ENCODE assay signal across 8 cellular contexts in the genomic region with DNA sequence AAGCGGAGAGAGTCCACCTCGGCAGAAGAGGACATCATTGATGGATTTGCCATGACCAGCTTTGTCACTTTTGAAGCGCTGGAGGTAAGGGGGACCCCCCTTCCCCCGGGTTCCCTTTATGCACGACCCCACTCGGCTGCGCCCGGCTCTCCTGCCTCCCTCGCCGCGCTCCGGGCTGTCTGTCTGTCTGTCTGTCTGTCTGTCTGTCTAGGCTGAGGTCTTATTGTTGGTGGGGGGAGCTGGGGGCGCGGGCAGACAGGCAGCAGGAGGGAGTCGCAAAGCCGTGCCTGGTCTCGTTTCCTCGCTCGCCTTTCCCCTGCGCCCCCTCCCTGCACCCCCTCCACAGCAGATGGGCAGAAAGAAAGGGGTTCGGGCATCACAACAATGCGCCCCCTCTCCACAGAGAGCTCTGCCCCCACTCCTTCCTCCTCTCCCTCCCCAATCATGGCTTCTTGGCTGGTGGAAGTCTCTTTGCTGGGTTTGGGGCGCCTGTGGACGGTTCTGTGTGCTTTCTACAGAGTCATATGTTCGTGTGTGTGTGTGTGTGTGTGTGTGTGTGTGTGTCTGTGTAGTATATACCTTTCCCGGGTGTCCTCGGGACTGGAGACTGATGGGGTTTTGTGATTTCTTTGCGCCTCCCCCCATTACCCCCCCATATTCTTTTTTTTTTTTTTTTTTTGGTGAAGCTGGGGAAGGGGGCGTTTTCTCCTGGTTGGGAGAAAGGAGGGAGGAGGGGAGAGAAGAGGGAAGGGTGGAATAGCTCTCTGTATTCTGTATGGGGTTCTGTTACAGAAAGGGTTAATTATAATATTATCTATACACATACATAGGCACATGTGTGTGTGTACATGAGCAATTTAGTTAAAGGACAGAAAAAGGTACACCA. TPM values are rescaled to one million over a fixed set of nuclear protein-coding genes. Genes with fewer than 3 reads are reported as not detected.
DNase-seq lines count a peak whose midpoint lies in the region; ATAC-seq lines count a peak whose summit lies in the region.

No MANE protein-coding gene starts in this region.

- no peaks in the 10 kb centered on the region for H3K36me3 ChIP-seq in CD4-positive, alpha-beta memory T cell (ENCODE audit: insufficient read depth, low read length)
- H3K36me3 ChIP-seq in HUES64 (ENCODE audit: insufficient read depth, low read length) (no peaks in the 10 kb centered on the region), neuron (ENCODE audit: insufficient read depth, low read length) (no peaks in the 10 kb centered on the region)

- peaks cover 14 to 17% of the 10 kb centered on the region in 2 donors for H3K27me3 Mint-ChIP-seq in CD4-positive, alpha-beta memory T cell
- H3K27me3 Mint-ChIP-seq in effector memory CD8-positive, alpha-beta T cell = no peaks in the 10 kb centered on the region

- H2AFZ ChIP-seq in neuron (ENCODE audit: low read depth, low read length) = peak overlapping the region; percentile 82

- no peak for ATAC-seq in effector memory CD8-positive, alpha-beta T cell (replicated peaks)
- ATAC-seq in GM21717 (IDR thresholded peaks at IDR 0.05; ENCODE audit: unreplicated experiment) (no peak), GM21447 (IDR thresholded peaks at IDR 0.05; ENCODE audit: unreplicated experiment) (no peak)

- peaks cover 16% of the 10 kb centered on the region for H3K27me3 ChIP-seq in CD4-positive, alpha-beta memory T cell (ENCODE audit: insufficient read depth, low read length)
- H3K27me3 ChIP-seq in HUES64 (ENCODE audit: insufficient read depth, low read length) (peaks cover 82% of the 10 kb centered on the region), neuron (ENCODE audit: insufficient read depth, low read length) (no peaks in the 10 kb centered on the region)

- H3K27ac ChIP-seq in CD4-positive, alpha-beta memory T cell (ENCODE audit: low read depth, low read length) = no peak overlapping the region
- H3K27ac ChIP-seq in HUES64 (ENCODE audit: low read depth, low read length) = no peak overlapping the region

- peak overlapping the region in 1 of 7 donors; percentile 58 for H3K27ac Mint-ChIP-seq in CD4-positive, alpha-beta memory T cell
- peak overlapping the region; percentile 85 to 89 for H3K27ac Mint-ChIP-seq in effector memory CD8-positive, alpha-beta T cell

- POLR2A ChIA-PET in CD4-positive, alpha-beta memory T cell (lab: Charles Lee; ENCODE audit: partially characterized antibody) = no interaction called here

- H3K4me1 Mint-ChIP-seq in CD4-positive, alpha-beta memory T cell = peaks cover 6 to 10% (median 8%) of the 10 kb centered on the region in 4 donors
- peaks cover 7 to 12% of the 10 kb centered on the region in 2 donors for H3K4me1 Mint-ChIP-seq in effector memory CD8-positive, alpha-beta T cell (ENCODE audit: low read depth in 2 of 2)

- H3K9ac ChIP-seq in HUES64 (ENCODE audit: low read depth, low read length) = peak overlapping the region; percentile 65; the same call in 1 of the 2 replicates

- 1% methylated on average over 22 of the region's 29 CpGs for WGBS in HUES64

- peaks cover 15% of the 10 kb centered on the region for H3K4me1 ChIP-seq in CD4-positive, alpha-beta memory T cell (ENCODE audit: insufficient read depth, low read length)
- peaks cover 9% of the 10 kb centered on the region for H3K4me1 ChIP-seq in HUES64 (ENCODE audit: insufficient read depth, low read length)
- peaks cover 37% of the 10 kb centered on the region for H3K4me1 ChIP-seq in neuron (ENCODE audit: insufficient read depth, low read length)

- H3K4me3 ChIP-seq in CD4-positive, alpha-beta memory T cell (ENCODE audit: low read length in 2 of 2) = no peak overlapping the region
- H3K4me3 ChIP-seq in HUES64 (ENCODE audit: low read length) (peak overlapping the region; percentile 85), neuron (ENCODE audit: low read length) (peak overlapping the region; percentile 61)

- no peak for DNase-seq in CD4-positive, alpha-beta memory T cell
- peak in 1 of 3 experiments; percentile 11 for DNase-seq in effector memory CD8-positive, alpha-beta T cell
- DNase-seq in GOT3 (lab: John Stamatoyannopoulos, UW) = no peak
- no peak for DNase-seq in GM19238 (ENCODE audit: insufficient read length, low spot score)

- peaks cover 0 to 3% (median 0%) of the 10 kb centered on the region in 8 donors for H3K9me3 Mint-ChIP-seq in CD4-positive, alpha-beta memory T cell
- no peaks in the 10 kb centered on the region for H3K9me3 Mint-ChIP-seq in effector memory CD8-positive, alpha-beta T cell

- intact Hi-C loops in CD4-positive, alpha-beta memory T cell (cut with micrococcal nuclease) = no loop called here

- H3K9me3 ChIP-seq in CD4-positive, alpha-beta memory T cell (ENCODE audit: control insufficient read depth in 1 of 2, low read length in 2 of 2) = no peaks in the 10 kb centered on the region
- H3K9me3 ChIP-seq in HUES64 (ENCODE audit: insufficient read depth, low read depth, low read length) (no peaks in the 10 kb centered on the region), neuron (ENCODE audit: low read length) (no peaks in the 10 kb centered on the region)

- CTCF ChIA-PET in CD4-positive, alpha-beta memory T cell (lab: Charles Lee; ENCODE audit: partially characterized antibody) = no interaction called here

- H3K4me3 Mint-ChIP-seq in CD4-positive, alpha-beta memory T cell = peak overlapping the region; percentile 70 to 89 (median 81)
- peak overlapping the region; percentile 87 to 94 for H3K4me3 Mint-ChIP-seq in effector memory CD8-positive, alpha-beta T cell

- peaks cover 0 to 3% of the 10 kb centered on the region in 2 donors for H3K36me3 Mint-ChIP-seq in CD4-positive, alpha-beta memory T cell
- H3K36me3 Mint-ChIP-seq in effector memory CD8-positive, alpha-beta T cell (ENCODE audit: insufficient read depth) = peaks cover 19% of the 10 kb centered on the region

RNA-seq across cellular contexts. Expression of a gene that starts 1.8 kb away (rescaled TPM):
- 10 to 100 TPM; 32.1 to 35.2 TPM for total RNA-seq in CD4-positive, alpha-beta memory T cell
- 10 to 100 TPM in 1 of 2 donors, 1 to 10 TPM in 1; 3.4 to 18.9 TPM for polyA plus RNA-seq in CD4-positive, alpha-beta memory T cell
- 60.9 TPM for polyA plus RNA-seq in HUES64 (2013, experiment 1 of 2)
- 56.4 TPM for polyA plus RNA-seq in HUES64 (2013, experiment 2 of 2)

Comparison
In these comparisons a context has a peak if more than half of its experiments do, and no peak if none do; other contexts are left out.
1. H3K4me3 ChIP-seq: peak in HUES64 (single experiment) and neuron (single experiment); none in CD4-positive, alpha-beta memory T cell (0 of 2).